Comparison of ENCODE assay signal across 8 cellular contexts in the genomic region with DNA sequence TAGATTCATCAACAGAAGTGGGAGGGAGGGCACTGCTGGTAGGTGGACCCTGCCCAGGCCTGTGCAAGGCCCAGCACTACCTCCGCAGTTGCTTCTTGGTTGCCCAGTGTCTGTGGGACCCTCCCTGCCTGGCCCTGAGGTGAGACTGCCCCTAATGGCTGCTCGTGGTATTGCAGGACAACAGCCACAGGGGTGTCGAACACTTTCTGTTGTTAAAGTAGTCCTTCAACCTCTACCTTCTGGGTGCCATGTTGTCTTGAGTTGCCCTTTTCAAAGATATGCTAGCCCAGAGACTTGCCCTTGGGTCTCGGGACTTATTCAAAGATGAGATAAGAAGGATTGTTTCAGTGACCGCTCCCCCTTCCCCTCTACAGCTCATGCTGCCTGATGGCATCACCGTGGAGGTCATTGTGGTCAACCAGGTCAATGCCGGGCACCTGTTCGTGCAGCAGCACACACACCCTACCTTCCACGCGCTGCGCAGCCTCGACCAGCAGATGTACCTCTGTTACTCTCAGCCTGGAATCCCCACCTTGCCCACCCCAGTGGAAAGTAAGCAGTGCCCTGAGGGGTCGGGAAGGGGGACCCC. TPM values are rescaled to one million over a fixed set of nuclear protein-coding genes. Genes with fewer than 3 reads are reported as not detected.
DNase-seq lines count a peak whose midpoint lies in the region; ATAC-seq and TF ChIP-seq lines count a peak whose summit lies in the region.

No MANE protein-coding gene starts in this region.

- DNase-seq in NCI-H345 (lab: John Stamatoyannopoulos, UW) (peak; percentile 47), NCI-H345 treated with DMSO at 0.1 percent for 48 hours (lab: John Stamatoyannopoulos, UW; ENCODE audit: unreplicated experiment) (no peak), NCI-H460 (ENCODE audit: extremely low read depth, low read depth) (peak; percentile 48), foreskin keratinocyte (no peak), sigmoid colon (no peak), NCI-H774 (lab: John Stamatoyannopoulos, UW) (no peak)
- peak; percentile 76 for DNase-seq in activated T-cell treated with anti-CD3 and anti-CD28 coated beads, Interleukin-2, amount 50 U/mL, for 1 hour

- no peaks in the 10 kb centered on the region for H3K27me3 ChIP-seq in foreskin keratinocyte
- H3K27me3 ChIP-seq in sigmoid colon: no peaks in the 10 kb centered on the region

- no peak for TF ChIP-seq EP300 in sigmoid colon (IDR thresholded peaks at IDR 0.05)

- intact Hi-C loops in sigmoid colon (cut with DNase I): loop anchor here (5.0 to 10.0 kb wide), 2 partner anchors 112 to 971 kb away; partner anchors contain the start of gene DYNLL2

- WGBS in sigmoid colon, 2 donors: 80 to 85% methylated on average over 13 of the region's 13 CpGs

- no peak for TF ChIP-seq POLR2A in sigmoid colon (IDR thresholded peaks at IDR 0.05)

- H3K4me1 ChIP-seq in foreskin keratinocyte (peaks cover 9% of the 10 kb centered on the region), sigmoid colon (peaks cover 0 to 40% (median 31%) of the 10 kb centered on the region in 4 donors)

- ATAC-seq in foreskin keratinocyte (peak; percentile 38), GM18867 (IDR thresholded peaks at IDR 0.05; ENCODE audit: unreplicated experiment) (no peak)

- peak; percentile 76 for TF ChIP-seq CTCF in foreskin keratinocyte (conservative IDR thresholded peaks at IDR 0.05)
- peak; percentile 45 to 88 (median 77) for TF ChIP-seq CTCF in sigmoid colon (IDR thresholded peaks at IDR 0.05)

- no peak overlapping the region for H3K4me3 ChIP-seq in sigmoid colon

- no peaks in the 10 kb centered on the region for H3K9me3 ChIP-seq in sigmoid colon

- H3K27ac ChIP-seq in foreskin keratinocyte: no peak overlapping the region
- peak overlapping the region in 3 of 4 donors; percentile 45 to 63 (median 46) for H3K27ac ChIP-seq in sigmoid colon

- peaks cover 46 to 79% (median 70%) of the 10 kb centered on the region in 4 donors for H3K36me3 ChIP-seq in sigmoid colon

RNA-seq across cellular contexts. Expression of gene AKAP1, which starts 29.1 kb away (rescaled TPM):
- 22.0 and 22.2 TPM in 2 replicates for total RNA-seq in NCI-H460 (2014; rRNA removed; shearing (Covaris generic))
- 44.8 and 59.8 TPM in 2 replicates for polyA plus RNA-seq in NCI-H460 (2014; cell fraction: nucleus; rRNA removed)
- total RNA-seq in foreskin keratinocyte (28.3 and 32.8 TPM in 2 replicates), sigmoid colon (100 to 1,000 TPM in 3 of 4 donors, 10 to 100 TPM in 1; 78.9 to 126 (median 108) TPM)
- polyA plus RNA-seq in foreskin keratinocyte (12.2 and 15.1 TPM in 2 replicates), sigmoid colon (10 to 100 TPM; 12.7 to 75.3 (median 16.2) TPM)

Comparison
In these comparisons a context has a peak if more than half of its experiments do, and no peak if none do; other contexts are left out.
1. DNase-seq: peak in NCI-H345 (single experiment), NCI-H460 (single experiment) and activated T-cell treated with anti-CD3 and anti-CD28 coated beads, Interleukin-2, amount 50 U/mL, for 1 hour (single experiment); none in NCI-H345 treated with DMSO at 0.1 percent for 48 hours (single experiment), foreskin keratinocyte (0 of 2), sigmoid colon (single experiment) and NCI-H774 (single experiment).